Comparison of ENCODE assay signal across 18 cellular contexts in genomic region chr15:77494073-77494472, GRCh38.
DNase-seq lines count a peak whose midpoint lies in the region; ATAC-seq, FAIRE-seq and TF ChIP-seq lines count a peak whose summit lies in the region.
"Had no signal": no experiment of that assay in that cellular context is flagged by ENCODE, and none has a peak within 500 bp of the region (broad histone marks: within the 10 kb centered on the region; RNA-seq: fewer than 3 reads in every experiment).

No MANE protein-coding gene starts in this region.

- dilution Hi-C loops in endothelial cell of umbilical vein (cut with MboI; ENCODE audit: extremely low pct_ligation_motif_present, low sequenced_read_pairs): no loop called here

- TF ChIP-seq CTCF in left ventricle myocardium inferior (IDR thresholded peaks at IDR 0.05; ENCODE audit: borderline replicate concordance) (no peak), VCaP (conservative IDR thresholded peaks at IDR 0.05) (no peak), endothelial cell of umbilical vein (IDR thresholded peaks at IDR 0.05; ENCODE audit: extremely low read depth in 1 of 2, insufficient read depth in 1 of 2, low read depth in 1 of 2, low read length in 2 of 2) (no peak), smooth muscle cell (IDR thresholded peaks at IDR 0.05; ENCODE audit: borderline replicate concordance, insufficient read depth, poor library complexity, severe bottlenecking) (no peak), BE2C (IDR thresholded peaks at IDR 0.05; ENCODE audit: low read depth, low read length) (no peak), PC-3 (conservative IDR thresholded peaks at IDR 0.05; ENCODE audit: low read depth, low read length) (no peak)

- TF ChIP-seq POLR2A in endothelial cell of umbilical vein (IDR thresholded peaks at IDR 0.05; ENCODE audit: low read depth, low read length): no peak

- H3K79me2 ChIP-seq in endothelial cell of umbilical vein (ENCODE audit: control insufficient read depth, insufficient read depth, low read length): no peaks in the 10 kb centered on the region
- H3K79me2 ChIP-seq in smooth muscle cell (ENCODE audit: low read depth): no peaks in the 10 kb centered on the region
- no peaks in the 10 kb centered on the region for H3K79me2 ChIP-seq in PC-3 (ENCODE audit: low read length)

- H3K9me1 ChIP-seq in endothelial cell of umbilical vein (replicated peaks; ENCODE audit: control insufficient read depth, extremely low read depth, insufficient read depth, low read length): no peaks in the 10 kb centered on the region

- H2AFZ ChIP-seq in endothelial cell of umbilical vein (ENCODE audit: low read depth, low read length) (no peak overlapping the region), smooth muscle cell (ENCODE audit: low read depth) (no peak overlapping the region), PC-3 (ENCODE audit: low read length) (no peak overlapping the region)

- H3K4me1 ChIP-seq in left ventricle myocardium inferior: peaks cover 86% of the 10 kb centered on the region
- peaks cover 53% of the 10 kb centered on the region for H3K4me1 ChIP-seq in endothelial cell of umbilical vein (ENCODE audit: control insufficient read depth, extremely low read depth, insufficient read depth, low read length)
- H3K4me1 ChIP-seq in smooth muscle cell (ENCODE audit: low read depth): peaks cover 33% of the 10 kb centered on the region
- peaks cover 14% of the 10 kb centered on the region for H3K4me1 ChIP-seq in BE2C
- no peaks in the 10 kb centered on the region; the same call in 1 of the 2 replicates for H3K4me1 ChIP-seq in PC-3 (ENCODE audit: insufficient read depth, low read length)

- no peak overlapping the region for H3K4me2 ChIP-seq in endothelial cell of umbilical vein (ENCODE audit: insufficient read depth, low read length)
- no peak overlapping the region for H3K4me2 ChIP-seq in smooth muscle cell
- no peak overlapping the region for H3K4me2 ChIP-seq in PC-3 (ENCODE audit: low read length)

- H3K9ac ChIP-seq in endothelial cell of umbilical vein (replicated peaks; ENCODE audit: extremely low read depth, insufficient read depth, low read length): no peak overlapping the region
- H3K9ac ChIP-seq in smooth muscle cell (ENCODE audit: low read depth): no peak overlapping the region
- H3K9ac ChIP-seq in PC-3 (ENCODE audit: low read length): no peak overlapping the region

- no peak for FAIRE-seq in endothelial cell of umbilical vein (lab: Jason Lieb, UNC)
- FAIRE-seq: A204.1 had no signal

- H3K4me3 ChIP-seq in left ventricle myocardium inferior: no peak overlapping the region
- no peak overlapping the region for H3K4me3 ChIP-seq in endothelial cell of umbilical vein (replicated peaks in 1 of 3; ENCODE audit: insufficient read depth in 1 of 3, low read depth in 1 of 3, low read length in 3 of 3)
- no peak overlapping the region for H3K4me3 ChIP-seq in smooth muscle cell
- no peak overlapping the region for H3K4me3 ChIP-seq in BE2C (ENCODE audit: low read depth, low read length)
- no peak overlapping the region for H3K4me3 ChIP-seq in PC-3 (ENCODE audit: low read length)
- H3K4me3 ChIP-seq: SJCRH30 had no signal

- ATAC-seq in left cardiac atrium (no peak), PC-3 (no peak)

- H3K27ac ChIP-seq in left ventricle myocardium inferior (replicated peaks): peak overlapping the region; percentile 95
- peak overlapping the region; percentile 74 for H3K27ac ChIP-seq in VCaP
- peak overlapping the region; percentile 22 for H3K27ac ChIP-seq in endothelial cell of umbilical vein (ENCODE audit: insufficient read depth, low read depth, low read length)
- peak overlapping the region; percentile 72 for H3K27ac ChIP-seq in smooth muscle cell (ENCODE audit: low read depth)
- no peak overlapping the region for H3K27ac ChIP-seq in PC-3 (ENCODE audit: low read length)
- H3K27ac ChIP-seq: SJCRH30 had no signal

- H3F3A ChIP-seq in smooth muscle cell (ENCODE audit: low read depth) (peaks cover 13% of the 10 kb centered on the region), PC-3 (ENCODE audit: low read length, unreplicated experiment) (no peaks in the 10 kb centered on the region)

- CTCF ChIA-PET in endothelial cell of umbilical vein (lab: Charles Lee): interaction anchor here (1.0 to 6.7 kb wide), 6 partner anchors 13 to 374 kb away, joined by 3 to 74 read pairs (median 12); partner anchors contain the start of gene PEAK1
- CTCF ChIA-PET in PC-3 (lab: Charles Lee): no interaction called here

- POLR2A ChIA-PET in endothelial cell of umbilical vein (lab: Charles Lee): interaction anchor here (1.1 kb wide), 1 partner anchor 12 kb away, joined by 3 read pairs; no protein-coding TSS in a partner anchor
- POLR2A ChIA-PET in PC-3 (lab: Charles Lee; ENCODE audit: unreplicated experiment): no interaction called here

- 40% methylated on average over 1 of the region's 1 CpG for WGBS in smooth muscle cell (ENCODE audit: low lambda C conversion rate)

- intact Hi-C loops in left ventricle myocardium inferior (cut with micrococcal nuclease): no loop called here
- intact Hi-C loops in left cardiac atrium (cut with DNase I): loop anchor here in 1 of 2 donors (10.0 kb wide), 1 partner anchor 79 kb away; no protein-coding TSS in a partner anchor
- intact Hi-C loops in endothelial cell of umbilical vein (cut with micrococcal nuclease): no loop called here
- intact Hi-C loops in PC-3 (cut with micrococcal nuclease): loop anchor here (10.0 kb wide), 1 partner anchor 69 kb away; the partner anchor contains the start of genes HMG20A and PEAK1

- BruUV-seq in endothelial cell of umbilical vein (replicated peaks; lab: Mats Ljungman, UMichigan): no TSS peak
- no TSS peak for BruUV-seq in PC-3 (replicated peaks; lab: Mats Ljungman, UMichigan)

- no peak for DNase-seq in left ventricle myocardium inferior
- DNase-seq in left cardiac atrium: no peak
- DNase-seq in endothelial cell of umbilical vein (ENCODE audit: low read depth, low spot score): no peak
- DNase-seq in smooth muscle cell (lab: John Stamatoyannopoulos, UW; ENCODE audit: unreplicated experiment): no peak
- no peak for DNase-seq in BE2C
- no peak for DNase-seq in PC-3
- no peak for DNase-seq in middle frontal gyrus (ENCODE audit: extremely low spot score, low spot score)
- DNase-seq: CD8-positive, alpha-beta memory T cell; DMS53; GOT3; NCI-H1105; NCI-H2081; NCI-H2171 treated with DMSO at 0.1 percent for 48 hours; NCI-H446 treated with DMSO at 0.1 percent for 48 hours; RPMI8226 had no signal

- H3K27me3 ChIP-seq in left ventricle myocardium inferior (ENCODE audit: low read depth): no peaks in the 10 kb centered on the region
- H3K27me3 ChIP-seq in endothelial cell of umbilical vein (ENCODE audit: control insufficient read depth in 2 of 2, insufficient read depth in 2 of 2, low read length in 2 of 2): no peaks in the 10 kb centered on the region
- no peaks in the 10 kb centered on the region for H3K27me3 ChIP-seq in smooth muscle cell (ENCODE audit: low read depth)
- H3K27me3 ChIP-seq in BE2C: no peaks in the 10 kb centered on the region
- no peaks in the 10 kb centered on the region for H3K27me3 ChIP-seq in PC-3 (ENCODE audit: low read length)
- H3K27me3 ChIP-seq: SJCRH30 had no signal

- H4K20me1 ChIP-seq in endothelial cell of umbilical vein (replicated peaks; ENCODE audit: control insufficient read depth, extremely low read depth, insufficient read depth, low read length): no peaks in the 10 kb centered on the region
- H4K20me1 ChIP-seq in smooth muscle cell (ENCODE audit: low read depth): no peaks in the 10 kb centered on the region
- no peaks in the 10 kb centered on the region for H4K20me1 ChIP-seq in PC-3 (ENCODE audit: low read length)

- H3K9me2 ChIP-seq in PC-3 (replicated peaks; ENCODE audit: low read length): no peaks in the 10 kb centered on the region

- H3K9me3 ChIP-seq in left ventricle myocardium inferior (replicated peaks) (no peaks in the 10 kb centered on the region), endothelial cell of umbilical vein (replicated peaks; ENCODE audit: control insufficient read depth, insufficient read depth, low read length) (no peaks in the 10 kb centered on the region), smooth muscle cell (replicated peaks; ENCODE audit: low read depth) (no peaks in the 10 kb centered on the region), BE2C (no peaks in the 10 kb centered on the region), PC-3 (ENCODE audit: low read length) (no peaks in the 10 kb centered on the region)
- H3K9me3 ChIP-seq: SJCRH30 had no signal

- H3K36me3 ChIP-seq in left ventricle myocardium inferior (no peaks in the 10 kb centered on the region), endothelial cell of umbilical vein (ENCODE audit: control insufficient read depth in 2 of 2, extremely low read depth in 1 of 2, insufficient read depth in 2 of 2, low read length in 2 of 2) (no peaks in the 10 kb centered on the region), smooth muscle cell (ENCODE audit: low read depth) (no peaks in the 10 kb centered on the region), BE2C (no peaks in the 10 kb centered on the region), PC-3 (ENCODE audit: low read depth, low read length) (no peaks in the 10 kb centered on the region)
- H3K36me3 ChIP-seq: SJCRH30 had no signal

TF ChIP-seq in endothelial cell of umbilical vein, 7 proteins besides CTCF, POLR2A, EP300 and RAD21:
- peak; percentile 7 for TF ChIP-seq FOS (IDR thresholded peaks at IDR 0.05; ENCODE audit: borderline replicate concordance, insufficient read depth, low read length)
- TF ChIP-seq POLR2AphosphoS5 (IDR thresholded peaks at IDR 0.05; ENCODE audit: insufficient read depth, low read depth, low read length): no peak
- no peak for TF ChIP-seq MYC (IDR thresholded peaks at IDR 0.05; ENCODE audit: low read depth, low read length)
- no peak for TF ChIP-seq MAX (IDR thresholded peaks at IDR 0.05; ENCODE audit: insufficient read depth, insufficient read length)
- TF ChIP-seq EZH2 (IDR thresholded peaks at IDR 0.05; ENCODE audit: borderline replicate concordance, low read depth, low read length, severe bottlenecking): no peak
- TF ChIP-seq GATA2 (IDR thresholded peaks at IDR 0.05; ENCODE audit: insufficient read depth, insufficient read length, low read depth, low read length): no peak
